In the genomic region with DNA sequence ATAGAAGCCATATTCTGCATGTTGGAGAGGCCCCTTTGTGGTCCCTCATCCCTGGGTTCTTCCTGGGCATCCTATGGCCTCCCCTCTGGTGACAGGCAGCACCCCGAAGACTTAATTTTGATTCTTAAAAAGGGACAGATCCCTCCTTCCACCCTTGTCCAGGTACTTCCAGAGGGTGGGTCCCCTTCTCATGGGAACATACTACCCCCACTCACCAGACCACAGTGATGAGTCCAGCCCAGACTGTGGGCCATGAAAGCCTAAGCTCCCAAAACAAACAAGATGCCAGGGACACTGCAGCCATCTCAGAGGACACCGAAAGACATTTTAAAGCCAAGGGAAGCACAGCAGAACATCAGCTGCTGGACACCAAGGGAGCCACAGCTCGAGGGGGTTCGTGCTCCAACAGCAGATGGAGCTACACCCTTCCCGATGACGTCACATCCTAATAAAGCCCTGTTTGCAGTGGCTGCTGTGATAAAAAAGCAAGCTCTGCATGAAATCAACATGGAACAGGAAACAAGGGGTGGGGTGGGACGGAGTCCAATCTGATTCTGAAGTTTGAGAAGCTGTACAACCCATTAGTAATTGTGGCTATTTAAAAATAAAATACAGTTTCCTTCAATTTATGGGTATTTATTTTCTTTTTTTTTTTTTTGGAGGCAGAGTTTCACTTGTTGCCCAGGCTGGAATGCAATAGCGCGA, we compare ENCODE assay signal across 1 cellular context.
TF ChIP-seq lines count a peak whose summit lies in the region.

No MANE protein-coding gene starts in this region.

TF ChIP-seq in WTC11, 78 proteins besides CTCF, POLR2A, EP300 and RAD21 (continued from another document):
- TF ChIP-seq, protein P1, sequence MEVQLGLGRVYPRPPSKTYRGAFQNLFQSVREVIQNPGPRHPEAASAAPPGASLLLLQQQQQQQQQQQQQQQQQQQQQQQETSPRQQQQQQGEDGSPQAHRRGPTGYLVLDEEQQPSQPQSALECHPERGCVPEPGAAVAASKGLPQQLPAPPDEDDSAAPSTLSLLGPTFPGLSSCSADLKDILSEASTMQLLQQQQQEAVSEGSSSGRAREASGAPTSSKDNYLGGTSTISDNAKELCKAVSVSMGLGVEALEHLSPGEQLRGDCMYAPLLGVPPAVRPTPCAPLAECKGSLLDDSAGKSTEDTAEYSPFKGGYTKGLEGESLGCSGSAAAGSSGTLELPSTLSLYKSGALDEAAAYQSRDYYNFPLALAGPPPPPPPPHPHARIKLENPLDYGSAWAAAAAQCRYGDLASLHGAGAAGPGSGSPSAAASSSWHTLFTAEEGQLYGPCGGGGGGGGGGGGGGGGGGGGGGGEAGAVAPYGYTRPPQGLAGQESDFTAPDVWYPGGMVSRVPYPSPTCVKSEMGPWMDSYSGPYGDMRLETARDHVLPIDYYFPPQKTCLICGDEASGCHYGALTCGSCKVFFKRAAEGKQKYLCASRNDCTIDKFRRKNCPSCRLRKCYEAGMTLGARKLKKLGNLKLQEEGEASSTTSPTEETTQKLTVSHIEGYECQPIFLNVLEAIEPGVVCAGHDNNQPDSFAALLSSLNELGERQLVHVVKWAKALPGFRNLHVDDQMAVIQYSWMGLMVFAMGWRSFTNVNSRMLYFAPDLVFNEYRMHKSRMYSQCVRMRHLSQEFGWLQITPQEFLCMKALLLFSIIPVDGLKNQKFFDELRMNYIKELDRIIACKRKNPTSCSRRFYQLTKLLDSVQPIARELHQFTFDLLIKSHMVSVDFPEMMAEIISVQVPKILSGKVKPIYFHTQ (CRISPR knock-in tag; IDR thresholded peaks at IDR 0.05): no peak
- TF ChIP-seq NFYB (CRISPR knock-in tag; conservative IDR thresholded peaks at IDR 0.05; ENCODE audit: low read depth): no peak
